26 cellular contexts compared by ENCODE assay signal in the genomic region with DNA sequence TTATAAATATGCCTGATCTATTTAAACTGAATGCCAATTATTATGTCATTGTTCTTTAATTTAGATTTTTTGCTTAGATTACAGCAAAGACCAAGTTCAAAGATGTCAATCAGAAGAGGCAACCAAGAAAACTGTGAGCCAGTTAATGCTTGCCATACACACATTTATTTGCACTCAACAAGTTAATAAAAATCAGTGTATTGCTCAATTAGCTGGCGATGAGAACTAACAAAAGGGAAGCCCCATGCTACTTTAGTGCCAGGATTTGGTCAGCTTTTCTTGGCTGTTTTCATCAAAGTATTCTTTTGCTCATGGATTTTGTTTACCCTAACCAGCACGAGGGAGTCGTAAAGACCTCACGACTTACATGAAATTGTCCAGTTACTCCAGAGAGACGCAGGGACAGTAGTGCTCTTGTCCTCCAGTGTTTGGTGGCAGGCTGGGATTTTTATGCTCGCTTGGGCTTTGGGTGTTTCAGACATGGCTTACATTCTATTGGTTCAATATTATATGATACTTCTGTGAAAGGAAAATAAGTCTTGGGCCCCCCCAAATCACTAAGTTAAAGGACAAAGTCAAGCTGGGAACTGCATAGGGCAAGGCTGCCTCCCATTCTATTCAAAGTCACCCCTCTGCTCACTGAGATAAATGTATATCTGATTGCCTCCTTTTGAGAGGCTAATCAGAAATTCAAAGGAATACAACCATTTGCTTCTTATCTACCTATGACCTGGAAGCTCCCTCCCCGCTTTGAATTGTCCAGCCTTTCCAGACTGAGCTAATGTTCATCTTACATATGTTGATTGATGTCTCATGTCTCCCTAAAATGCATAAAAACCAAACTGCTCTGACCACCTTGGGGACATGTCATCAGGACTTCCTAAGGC. TPM values are rescaled to one million over a fixed set of nuclear protein-coding genes. Genes with fewer than 3 reads are reported as not detected.
DNase-seq lines count a peak whose midpoint lies in the region; FAIRE-seq and TF ChIP-seq lines count a peak whose summit lies in the region.
"Had no signal": no experiment of that assay in that cellular context is flagged by ENCODE, and none has a peak within 500 bp of the region (broad histone marks: within the 10 kb centered on the region; RNA-seq: fewer than 3 reads in every experiment).

No MANE protein-coding gene starts in this region.

- no peaks in the 10 kb centered on the region for H3K79me2 ChIP-seq in osteoblast (ENCODE audit: insufficient read depth, low read length)

- 83 to 85% methylated on average over 6 to 7 of the region's 7 CpGs for WGBS in endodermal cell (ENCODE audit: insufficient coverage in 1 of 2, insufficient read length in 1 of 2), 2 experiments

- peaks cover 14% of the 10 kb centered on the region for H3K9me3 ChIP-seq in endodermal cell (ENCODE audit: control insufficient read depth, low read length)
- H3K9me3 ChIP-seq in osteoblast (ENCODE audit: low read depth, low read length) = no peaks in the 10 kb centered on the region
- H3K9me3 ChIP-seq: BE2C had no signal

- no peaks in the 10 kb centered on the region for H3K4me1 ChIP-seq in endodermal cell (ENCODE audit: control insufficient read depth, insufficient read depth, low read length)
- H3K4me1 ChIP-seq in osteoblast (ENCODE audit: insufficient read depth, low read length) = no peaks in the 10 kb centered on the region
- H3K4me1 ChIP-seq: BE2C had no signal

- TF ChIP-seq CTCF in endodermal cell (conservative IDR thresholded peaks at IDR 0.05) (no peak), osteoblast (IDR thresholded peaks at IDR 0.05; ENCODE audit: extremely low read depth, low read depth, low read length) (no peak)

- H3K4me2 ChIP-seq in osteoblast (ENCODE audit: insufficient read depth, low read length) = no peak overlapping the region
- H3K4me2 ChIP-seq: GM23338 had no signal

- no peaks in the 10 kb centered on the region for H3K4me1 Mint-ChIP-seq in activated CD4-positive, alpha-beta T cell treated with anti-CD3 and anti-CD28 coated beads, Interleukin-2, amount 10 ng/mL, durations not matched to agents 24 days and 14 days
- H3K4me1 Mint-ChIP-seq in endodermal cell = no peaks in the 10 kb centered on the region
- H3K4me1 Mint-ChIP-seq: CD4-positive, CD25-positive, alpha-beta regulatory T cell; CD8-positive, alpha-beta memory T cell; IgD-negative memory B cell had no signal

- intact Hi-C loops in activated CD4-positive, alpha-beta T cell treated with anti-CD3 and anti-CD28 coated beads, Interleukin-2, amount 10 ng/mL, durations not matched to agents 24 days and 14 days (cut with micrococcal nuclease) = no loop called here

- H3K9ac ChIP-seq in endodermal cell (ENCODE audit: extremely low read depth, low read length, poor library complexity, severe bottlenecking) = no peak overlapping the region

- peaks cover 21% of the 10 kb centered on the region for H3K27me3 Mint-ChIP-seq in activated CD4-positive, alpha-beta T cell treated with anti-CD3 and anti-CD28 coated beads, Interleukin-2, amount 10 ng/mL, durations not matched to agents 24 days and 14 days
- H3K27me3 Mint-ChIP-seq in endodermal cell (ENCODE audit: insufficient read depth) = peaks cover 24% of the 10 kb centered on the region

- no peak for TF ChIP-seq POLR2A in GM12891 (IDR thresholded peaks at IDR 0.05; ENCODE audit: low read depth, low read length)

- H3K27ac ChIP-seq in endodermal cell (ENCODE audit: low read depth, low read length) = no peak overlapping the region
- H3K27ac ChIP-seq in osteoblast (ENCODE audit: low read depth, low read length) = no peak overlapping the region
- H3K27ac ChIP-seq: 22Rv1 had no signal

- H4K20me1 ChIP-seq in osteoblast (ENCODE audit: insufficient read depth, low read length) = no peaks in the 10 kb centered on the region

- DNase-seq in activated CD4-positive, alpha-beta T cell treated with anti-CD3 and anti-CD28 coated beads, Interleukin-2, amount 10 ng/mL, durations not matched to agents 24 days and 14 days = peak; percentile 41
- DNase-seq in activated CD4-positive, alpha-beta T cell treated with anti-CD3 and anti-CD28 coated beads for 1 hour = no peak
- DNase-seq in endodermal cell = peak; percentile 22
- DNase-seq in osteoblast (ENCODE audit: insufficient read length, low spot score, missing footprints) = peak; percentile 15
- DNase-seq in kidney glomerular epithelial cell (lab: John Stamatoyannopoulos, UW) = no peak
- DNase-seq in EL = no peak
- no peak for DNase-seq in GM12891 (ENCODE audit: insufficient read length, low spot score)
- DNase-seq: BE2C; C1 segment of cervical spinal cord; CD4-positive, CD25-positive, alpha-beta regulatory T cell; CD8-positive, alpha-beta memory T cell; COR-L47; DMS 273 treated with DMSO at 0.1 percent for 48 hours; DMS53; DND-41; HCEC 1CT; HFFc6; KG1 had no signal

- no peak overlapping the region for H3K4me3 Mint-ChIP-seq in activated CD4-positive, alpha-beta T cell treated with anti-CD3 and anti-CD28 coated beads, Interleukin-2, amount 10 ng/mL, durations not matched to agents 24 days and 14 days
- H3K4me3 Mint-ChIP-seq in endodermal cell = no peak overlapping the region
- H3K4me3 Mint-ChIP-seq: CD8-positive, alpha-beta memory T cell; GM23338; HFFc6; IgD-negative memory B cell had no signal

- no peaks in the 10 kb centered on the region for H3K36me3 Mint-ChIP-seq in activated CD4-positive, alpha-beta T cell treated with anti-CD3 and anti-CD28 coated beads, Interleukin-2, amount 10 ng/mL, durations not matched to agents 24 days and 14 days (ENCODE audit: low read depth)
- no peaks in the 10 kb centered on the region for H3K36me3 Mint-ChIP-seq in endodermal cell (ENCODE audit: low read depth)
- H3K36me3 Mint-ChIP-seq: CD4-positive, CD25-positive, alpha-beta regulatory T cell had no signal

- H3K9me3 Mint-ChIP-seq in activated CD4-positive, alpha-beta T cell treated with anti-CD3 and anti-CD28 coated beads, Interleukin-2, amount 10 ng/mL, durations not matched to agents 24 days and 14 days = peaks cover 4% of the 10 kb centered on the region
- peaks cover 38% of the 10 kb centered on the region for H3K9me3 Mint-ChIP-seq in endodermal cell
- H3K9me3 Mint-ChIP-seq: IgD-negative memory B cell had no signal

- no peak overlapping the region for H2AFZ ChIP-seq in osteoblast (ENCODE audit: low read length)
- H2AFZ ChIP-seq: GM23338 had no signal

- no peak overlapping the region for H3K4me3 ChIP-seq in endodermal cell (ENCODE audit: low read length)
- no peak overlapping the region for H3K4me3 ChIP-seq in osteoblast (ENCODE audit: insufficient read depth, low read length)
- H3K4me3 ChIP-seq: GM23338 had no signal

- no peak for FAIRE-seq in GM12891 (lab: Jason Lieb, UNC)
- FAIRE-seq: G401.6, GM12892, GM18507, H54, HepG2 had no signal

- H3K27ac Mint-ChIP-seq in activated CD4-positive, alpha-beta T cell treated with anti-CD3 and anti-CD28 coated beads, Interleukin-2, amount 10 ng/mL, durations not matched to agents 24 days and 14 days = no peak overlapping the region
- no peak overlapping the region for H3K27ac Mint-ChIP-seq in endodermal cell
- H3K27ac Mint-ChIP-seq: CD4-positive, CD25-positive, alpha-beta regulatory T cell; CD8-positive, alpha-beta memory T cell; GM23338; HFFc6; IgD-negative memory B cell had no signal

- H3K27me3 ChIP-seq in endodermal cell (ENCODE audit: control insufficient read depth, insufficient read depth, low read length, poor library complexity, severe bottlenecking) (peaks cover 6% of the 10 kb centered on the region), osteoblast (ENCODE audit: insufficient read depth, low read length) (peaks cover 29% of the 10 kb centered on the region)

- H3K36me3 ChIP-seq in endodermal cell (ENCODE audit: control insufficient read depth, insufficient read depth, low read length) = no peaks in the 10 kb centered on the region
- no peaks in the 10 kb centered on the region for H3K36me3 ChIP-seq in osteoblast (ENCODE audit: insufficient read depth, low read length)
- H3K36me3 ChIP-seq: BE2C had no signal

TF ChIP-seq in GM12891, 5 proteins besides CTCF, POLR2A, EP300 and RAD21 (continues in another document):
- no peak for TF ChIP-seq POU2F2 (IDR thresholded peaks at IDR 0.05; ENCODE audit: low read depth, low read length)
- no peak for TF ChIP-seq TAF1 (IDR thresholded peaks at IDR 0.05; ENCODE audit: low read depth, low read length)
- TF ChIP-seq POLR2AphosphoS5 (IDR thresholded peaks at IDR 0.05; ENCODE audit: low read depth, low read length) = no peak
- no peak for TF ChIP-seq PAX5 (IDR thresholded peaks at IDR 0.05; ENCODE audit: insufficient read depth, low read length, severe bottlenecking)

RNA-seq across cellular contexts. Expression of gene B4GALNT1, which starts 7.4 kb away (rescaled TPM):
- 4.6 and 5.7 TPM in 2 replicates for total RNA-seq in activated CD4-positive, alpha-beta T cell treated with anti-CD3 and anti-CD28 coated beads, Interleukin-2, amount 10 ng/mL, durations not matched to agents 24 days and 14 days
- total RNA-seq in endodermal cell (under 1 TPM; 0.49 to 0.66 TPM), osteoblast (1.1 and 2.9 TPM in 2 replicates)
- polyA plus RNA-seq in endodermal cell (2013, experiment 1 of 2) = 5.2 TPM
- polyA plus RNA-seq in endodermal cell (2013, experiment 2 of 2) = 5.2 TPM
- 0.10 TPM for polyA plus RNA-seq in GM12891 (2012; ENCODE audit: low read depth, missing spikeins)
- total RNA-seq: CD4-positive, CD25-positive, alpha-beta regulatory T cell had no signal
- polyA plus RNA-seq: CD4-positive, CD25-positive, alpha-beta regulatory T cell; CD8-positive, alpha-beta memory T cell; IgD-negative memory B cell had no signal

RNA-seq across cellular contexts. Expression of gene ARHGEF25, which starts 29.2 kb away (rescaled TPM):
- 1.6 and 1.7 TPM in 2 replicates for total RNA-seq in activated CD4-positive, alpha-beta T cell treated with anti-CD3 and anti-CD28 coated beads, Interleukin-2, amount 10 ng/mL, durations not matched to agents 24 days and 14 days
- 10 to 100 TPM; 12.7 to 20.1 TPM for total RNA-seq in endodermal cell
- polyA plus RNA-seq in endodermal cell (2013, experiment 1 of 2) = 45.1 TPM
- polyA plus RNA-seq in endodermal cell (2013, experiment 2 of 2) = 39.1 TPM
- 20.6 and 23.9 TPM in 2 replicates for total RNA-seq in osteoblast
- 3.0 TPM for polyA plus RNA-seq in GM12891 (2012; ENCODE audit: low read depth, missing spikeins)
- polyA plus RNA-seq: CD4-positive, CD25-positive, alpha-beta regulatory T cell; CD8-positive, alpha-beta memory T cell; IgD-negative memory B cell had no signal

RNA-seq across cellular contexts. Expression of gene DTX3, which starts 35.8 kb away (rescaled TPM):
- 15.9 and 18.3 TPM in 2 replicates for total RNA-seq in activated CD4-positive, alpha-beta T cell treated with anti-CD3 and anti-CD28 coated beads, Interleukin-2, amount 10 ng/mL, durations not matched to agents 24 days and 14 days
- 10 to 100 TPM; 59.6 to 62.6 TPM for total RNA-seq in endodermal cell
- polyA plus RNA-seq in endodermal cell (2013, experiment 1 of 2) = 103 TPM
- 88.7 TPM for polyA plus RNA-seq in endodermal cell (2013, experiment 2 of 2)
- total RNA-seq in osteoblast = 17.1 and 21.4 TPM in 2 replicates
- polyA plus RNA-seq in GM12891 (2012; ENCODE audit: low read depth, missing spikeins) = 27.6 TPM

RNA-seq across cellular contexts. Expression of gene PIP4K2C, which starts 49.4 kb away (rescaled TPM):
- total RNA-seq in activated CD4-positive, alpha-beta T cell treated with anti-CD3 and anti-CD28 coated beads, Interleukin-2, amount 10 ng/mL, durations not matched to agents 24 days and 14 days = 21.5 and 23.0 TPM in 2 replicates
- total RNA-seq in endodermal cell = 10 to 100 TPM; 40.9 to 45.5 TPM
- polyA plus RNA-seq in endodermal cell (2013, experiment 1 of 2) = 20.1 TPM
- polyA plus RNA-seq in endodermal cell (2013, experiment 2 of 2) = 19.4 TPM
- total RNA-seq in osteoblast = 32.4 and 36.6 TPM in 2 replicates
- polyA plus RNA-seq in GM12891 (2012; ENCODE audit: low read depth, missing spikeins) = 12.1 TPM

RNA-seq across cellular contexts. Expression of gene OS9, which starts 53.5 kb away (rescaled TPM):
- 84.3 and 92.6 TPM in 2 replicates for total RNA-seq in activated CD4-positive, alpha-beta T cell treated with anti-CD3 and anti-CD28 coated beads, Interleukin-2, amount 10 ng/mL, durations not matched to agents 24 days and 14 days
- total RNA-seq in endodermal cell = 100 to 1,000 TPM; 108 to 142 TPM
- polyA plus RNA-seq in endodermal cell (2013, experiment 1 of 2) = 114 TPM
- 101 TPM for polyA plus RNA-seq in endodermal cell (2013, experiment 2 of 2)
- 152 and 211 TPM in 2 replicates for total RNA-seq in osteoblast
- polyA plus RNA-seq in GM12891 (2012; ENCODE audit: low read depth, missing spikeins) = 69.5 TPM

Comparison
In these comparisons a context has a peak if more than half of its experiments do, and no peak if none do; other contexts are left out.
1. DNase-seq: peak in activated CD4-positive, alpha-beta T cell treated with anti-CD3 and anti-CD28 coated beads, Interleukin-2, amount 10 ng/mL, durations not matched to agents 24 days and 14 days (single experiment), endodermal cell (single experiment) and osteoblast (single experiment); none in activated CD4-positive, alpha-beta T cell treated with anti-CD3 and anti-CD28 coated beads for 1 hour (single experiment), kidney glomerular epithelial cell (single experiment), EL (single experiment) and GM12891 (single experiment).